ENCODE assay signal across 29 cellular contexts in the genomic region with DNA sequence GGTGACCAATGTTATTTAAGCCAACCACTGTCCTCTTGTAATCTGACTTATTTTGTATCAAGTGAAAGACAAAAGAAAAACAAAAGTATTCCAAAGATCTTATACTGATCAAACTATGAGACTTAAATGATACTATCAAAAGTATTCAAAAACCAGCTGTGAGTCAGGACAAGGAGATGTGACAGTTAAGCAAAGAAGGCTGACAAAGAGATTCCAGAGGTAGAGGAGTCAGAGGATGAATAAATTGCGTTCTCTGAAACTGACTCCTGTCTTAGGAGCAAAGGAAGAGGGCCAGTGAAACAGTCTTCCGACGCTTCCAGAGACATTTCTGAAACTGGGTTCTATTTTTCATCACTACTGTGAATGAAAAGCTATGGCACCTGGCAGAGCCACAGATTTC.
"Had no signal": no experiment of that assay in that cellular context is flagged by ENCODE, and none has a peak within 500 bp of the region (broad histone marks: within the 10 kb centered on the region; RNA-seq: fewer than 3 reads in every experiment).

No MANE protein-coding gene starts in this region.

- H3K4me2 ChIP-seq: neural progenitor cell, smooth muscle cell had no signal

- H3K36me3 ChIP-seq: neural progenitor cell had no signal

- FAIRE-seq: endometrium, islet of Langerhans had no signal

- H3K4me1 ChIP-seq: esophagus squamous epithelium, left lung, neural progenitor cell, parathyroid adenoma had no signal

- H3K9me3 Mint-ChIP-seq: effector memory CD8-positive, alpha-beta T cell; naive thymus-derived CD4-positive, alpha-beta T cell; nephron; neural progenitor cell; stimulated activated naive CD8-positive, alpha-beta T cell treated with anti-CD3 and anti-CD28 coated beads, Interleukin-15, amount 100 ng/mL, for 72 hours; type B pancreatic cell had no signal

- H3K27ac ChIP-seq: coronary artery, esophagus squamous epithelium, heart right ventricle, left lung, neural progenitor cell, parathyroid adenoma, right lobe of liver, thyroid gland had no signal

- H3K27ac Mint-ChIP-seq: nephron; neural progenitor cell; progenitor cell of endocrine pancreas; stimulated activated naive CD8-positive, alpha-beta T cell treated with anti-CD3 and anti-CD28 coated beads, Interleukin-15, amount 100 ng/mL, for 72 hours; type B pancreatic cell had no signal

- H3K9me3 ChIP-seq: esophagus squamous epithelium, heart right ventricle, left lung, right lobe of liver, thyroid gland had no signal

- H3K79me2 ChIP-seq: parathyroid adenoma had no signal

- DNase-seq: dermis blood vessel endothelial cell; effector memory CD8-positive, alpha-beta T cell; erythroblast; esophagus squamous epithelium; foreskin melanocyte; glutamatergic neuron; heart right ventricle; hippocampal formation; left cardiac atrium; left lung; midbrain; naive thymus-derived CD4-positive, alpha-beta T cell; stimulated activated CD4-positive, alpha-beta T cell treated with anti-CD3 and anti-CD28 coated beads, Interleukin-12 subunit alpha, Interleukin-12 subunit beta, amount 100 ng/mL, for 4 hours; stimulated activated CD4-positive, alpha-beta T cell treated with anti-CD3 and anti-CD28 coated beads, Interleukin-1b, Interleukin-23, amount 100 ng/mL, for 48 hours; stimulated activated CD4-positive, alpha-beta T cell treated with anti-CD3 and anti-CD28 coated beads, Interleukin-4, amount 100 ng/mL, for 1 hour; stimulated activated CD8-positive, alpha-beta memory T cell treated with anti-CD3 and anti-CD28 coated beads, Interleukin-4, amount 100 ng/mL, for 48 hours; stimulated activated naive CD4-positive, alpha-beta T cell; stimulated activated naive CD8-positive, alpha-beta T cell treated with anti-CD3 and anti-CD28 coated beads, Interleukin-15, amount 100 ng/mL, for 72 hours; thyroid gland had no signal

- H3K9ac ChIP-seq: neural progenitor cell, parathyroid adenoma had no signal

- ATAC-seq: effector memory CD8-positive, alpha-beta T cell; heart right ventricle; left cardiac atrium; left lung; naive thymus-derived CD4-positive, alpha-beta T cell; right lobe of liver; stimulated activated naive CD8-positive, alpha-beta T cell treated with anti-CD3 and anti-CD28 coated beads, Interleukin-15, amount 100 ng/mL, for 72 hours had no signal

- H3K4me3 ChIP-seq: coronary artery, esophagus squamous epithelium, heart right ventricle, left lung, neural progenitor cell, right lobe of liver, smooth muscle cell, thyroid gland had no signal

- H3K4me1 Mint-ChIP-seq: naive thymus-derived CD4-positive, alpha-beta T cell; nephron; neural progenitor cell; stimulated activated naive CD8-positive, alpha-beta T cell treated with anti-CD3 and anti-CD28 coated beads, Interleukin-15, amount 100 ng/mL, for 72 hours had no signal

- H3K27me3 Mint-ChIP-seq: effector memory CD8-positive, alpha-beta T cell; naive thymus-derived CD4-positive, alpha-beta T cell; progenitor cell of endocrine pancreas; stimulated activated naive CD8-positive, alpha-beta T cell treated with anti-CD3 and anti-CD28 coated beads, Interleukin-15, amount 100 ng/mL, for 72 hours; type B pancreatic cell had no signal

- H2AFZ ChIP-seq: neural progenitor cell, parathyroid adenoma had no signal

- H3K4me3 Mint-ChIP-seq: effector memory CD8-positive, alpha-beta T cell; naive thymus-derived CD4-positive, alpha-beta T cell; nephron; neural progenitor cell; stimulated activated naive CD8-positive, alpha-beta T cell treated with anti-CD3 and anti-CD28 coated beads, Interleukin-15, amount 100 ng/mL, for 72 hours; type B pancreatic cell had no signal

- H3K27me3 ChIP-seq: esophagus squamous epithelium, heart right ventricle, left lung, neural progenitor cell, right lobe of liver, thyroid gland had no signal
